In the genomic region with DNA sequence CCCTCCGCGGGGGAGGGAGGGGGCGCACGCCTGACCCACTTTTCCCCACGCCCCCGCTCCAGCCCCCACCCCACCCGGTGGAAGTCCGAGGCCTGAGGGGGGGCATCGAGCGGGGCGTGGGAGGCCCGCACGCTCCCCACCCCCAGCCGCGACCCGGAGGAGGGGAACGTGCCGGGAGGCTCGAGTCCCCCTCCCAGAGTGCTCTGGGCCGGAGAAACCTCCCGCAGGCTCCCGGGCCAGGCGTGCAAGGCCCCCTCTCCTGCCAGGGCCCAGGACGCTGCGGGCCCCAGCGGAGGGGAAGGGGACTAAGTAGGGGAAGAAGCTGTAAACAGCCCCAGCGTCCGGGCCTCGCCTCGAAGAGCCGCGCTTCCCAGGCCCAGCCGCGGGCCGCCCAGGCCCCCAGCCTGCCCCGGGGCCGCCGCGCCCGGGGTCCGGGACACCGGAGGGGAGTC, we compare ENCODE assay signal across 1 cellular context.
TF ChIP-seq lines count a peak whose summit lies in the region.

No MANE protein-coding gene starts in this region.

TF ChIP-seq in HEK293, 187 proteins besides CTCF, POLR2A, EP300 and RAD21 (continued from another document and continues in another):
- TF ChIP-seq GLIS1 (tag by site-specific recombination; IDR thresholded peaks at IDR 0.05) = peak; percentile 93
- TF ChIP-seq ZIC2 (tag by site-specific recombination; IDR thresholded peaks at IDR 0.05) = peak; percentile 59
- TF ChIP-seq KLF8 (tag by site-specific recombination; IDR thresholded peaks at IDR 0.05) = no peak
- TF ChIP-seq GLIS2 (tag by site-specific recombination; IDR thresholded peaks at IDR 0.05) = peak; percentile 94
- no peak for TF ChIP-seq SETDB1 (IDR thresholded peaks at IDR 0.05; ENCODE audit: insufficient read length, low read length)
- no peak for TF ChIP-seq ZNF148 (tag by site-specific recombination; IDR thresholded peaks at IDR 0.05; ENCODE audit: borderline replicate concordance)
- no peak for TF ChIP-seq ZNF221 (tag by site-specific recombination; IDR thresholded peaks at IDR 0.05; ENCODE audit: borderline replicate concordance)
- TF ChIP-seq ZNF747 (tag by site-specific recombination; IDR thresholded peaks at IDR 0.05) = no peak
- TF ChIP-seq ZNF571 (tag by site-specific recombination; IDR thresholded peaks at IDR 0.05) = no peak
- TF ChIP-seq SCRT2 (tag by site-specific recombination; IDR thresholded peaks at IDR 0.05) = no peak
- TF ChIP-seq, protein P1, sequence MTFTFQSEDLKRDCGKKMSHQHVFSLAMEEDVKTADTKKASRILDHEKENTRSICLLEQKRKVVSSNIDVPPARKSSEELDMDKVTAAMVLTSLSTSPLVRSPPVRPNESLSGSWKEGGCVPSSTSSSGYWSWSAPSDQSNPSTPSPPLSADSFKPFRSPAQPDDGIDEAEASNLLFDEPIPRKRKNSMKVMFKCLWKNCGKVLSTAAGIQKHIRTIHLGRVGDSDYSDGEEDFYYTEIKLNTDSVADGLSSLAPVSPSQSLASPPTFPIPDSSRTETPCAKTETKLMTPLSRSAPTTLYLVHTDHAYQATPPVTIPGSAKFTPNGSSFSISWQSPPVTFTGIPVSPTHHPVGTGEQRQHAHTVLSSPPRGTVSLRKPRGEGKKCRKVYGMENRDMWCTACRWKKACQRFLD (tag by site-specific recombination; IDR thresholded peaks at IDR 0.05) = no peak
- 0 out of 2 replicates have a peak, but pooled peaks have one; percentile 49 for TF ChIP-seq GLI4 (tag by site-specific recombination; IDR thresholded peaks at IDR 0.05)
- TF ChIP-seq ZNF248 (tag by site-specific recombination; IDR thresholded peaks at IDR 0.05) = no peak
- no peak for TF ChIP-seq TRIM28 (IDR thresholded peaks at IDR 0.05; ENCODE audit: borderline replicate concordance, low read length)
- no peak for TF ChIP-seq ZNF707 (tag by site-specific recombination; IDR thresholded peaks at IDR 0.05)
- TF ChIP-seq ZNF776 (tag by site-specific recombination; IDR thresholded peaks at IDR 0.05; ENCODE audit: borderline replicate concordance) = no peak
- TF ChIP-seq ZEB2 (tag by site-specific recombination; IDR thresholded peaks at IDR 0.05) = no peak
- peak; percentile 33; the same call in 1 of the 2 replicates for TF ChIP-seq MZF1 (tag by site-specific recombination; IDR thresholded peaks at IDR 0.05; ENCODE audit: borderline replicate concordance)
- TF ChIP-seq ZNF433 (tag by site-specific recombination; IDR thresholded peaks at IDR 0.05; ENCODE audit: low read depth) = no peak
- no peak for TF ChIP-seq REPIN1 (tag by site-specific recombination; IDR thresholded peaks at IDR 0.05; ENCODE audit: low read depth)
- no peak for TF ChIP-seq ZNF624 (tag by site-specific recombination; IDR thresholded peaks at IDR 0.05)
- no peak for TF ChIP-seq ZNF792 (tag by site-specific recombination; IDR thresholded peaks at IDR 0.05)
- TF ChIP-seq ZNF529 (tag by site-specific recombination; IDR thresholded peaks at IDR 0.05; ENCODE audit: insufficient replicate concordance) = no peak
- no peak for TF ChIP-seq ZNF501 (tag by site-specific recombination; IDR thresholded peaks at IDR 0.05)
- no peak for TF ChIP-seq HOXA7 (CRISPR knock-in tag; IDR thresholded peaks at IDR 0.05; ENCODE audit: borderline replicate concordance)
- no peak for TF ChIP-seq ZNF777 (tag by site-specific recombination; IDR thresholded peaks at IDR 0.05; ENCODE audit: borderline replicate concordance)
- no peak for TF ChIP-seq ZBTB21 (tag by site-specific recombination; IDR thresholded peaks at IDR 0.05)
- TF ChIP-seq, protein P2, sequence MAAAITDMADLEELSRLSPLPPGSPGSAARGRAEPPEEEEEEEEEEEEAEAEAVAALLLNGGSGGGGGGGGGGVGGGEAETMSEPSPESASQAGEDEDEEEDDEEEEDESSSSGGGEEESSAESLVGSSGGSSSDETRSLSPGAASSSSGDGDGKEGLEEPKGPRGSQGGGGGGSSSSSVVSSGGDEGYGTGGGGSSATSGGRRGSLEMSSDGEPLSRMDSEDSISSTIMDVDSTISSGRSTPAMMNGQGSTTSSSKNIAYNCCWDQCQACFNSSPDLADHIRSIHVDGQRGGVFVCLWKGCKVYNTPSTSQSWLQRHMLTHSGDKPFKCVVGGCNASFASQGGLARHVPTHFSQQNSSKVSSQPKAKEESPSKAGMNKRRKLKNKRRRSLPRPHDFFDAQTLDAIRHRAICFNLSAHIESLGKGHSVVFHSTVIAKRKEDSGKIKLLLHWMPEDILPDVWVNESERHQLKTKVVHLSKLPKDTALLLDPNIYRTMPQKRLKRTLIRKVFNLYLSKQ (tag by site-specific recombination; IDR thresholded peaks at IDR 0.05; ENCODE audit: borderline replicate concordance) = no peak
- no peak for TF ChIP-seq ZNF558 (tag by site-specific recombination; IDR thresholded peaks at IDR 0.05)
- TF ChIP-seq KLF9 (tag by site-specific recombination; IDR thresholded peaks at IDR 0.05; ENCODE audit: low read depth) = no peak; the same call in none of the 2 replicates
- 0 out of 2 replicates have a peak, but pooled peaks have one; percentile 8 for TF ChIP-seq WT1 (tag by site-specific recombination; IDR thresholded peaks at IDR 0.05)
- TF ChIP-seq ZFP41 (tag by site-specific recombination; IDR thresholded peaks at IDR 0.05; ENCODE audit: borderline replicate concordance) = no peak
- TF ChIP-seq ZNF76 (tag by site-specific recombination; IDR thresholded peaks at IDR 0.05; ENCODE audit: borderline replicate concordance, low read depth) = peak; percentile 84
- no peak for TF ChIP-seq ZXDB (tag by site-specific recombination; IDR thresholded peaks at IDR 0.05)
- TF ChIP-seq ZNF521 (tag by site-specific recombination; IDR thresholded peaks at IDR 0.05) = no peak
- TF ChIP-seq ZNF449 (tag by site-specific recombination; IDR thresholded peaks at IDR 0.05) = no peak
- TF ChIP-seq ZNF10 (tag by site-specific recombination; IDR thresholded peaks at IDR 0.05) = no peak
- TF ChIP-seq ZNF140 (tag by site-specific recombination; IDR thresholded peaks at IDR 0.05) = no peak
- TF ChIP-seq, protein P3, sequence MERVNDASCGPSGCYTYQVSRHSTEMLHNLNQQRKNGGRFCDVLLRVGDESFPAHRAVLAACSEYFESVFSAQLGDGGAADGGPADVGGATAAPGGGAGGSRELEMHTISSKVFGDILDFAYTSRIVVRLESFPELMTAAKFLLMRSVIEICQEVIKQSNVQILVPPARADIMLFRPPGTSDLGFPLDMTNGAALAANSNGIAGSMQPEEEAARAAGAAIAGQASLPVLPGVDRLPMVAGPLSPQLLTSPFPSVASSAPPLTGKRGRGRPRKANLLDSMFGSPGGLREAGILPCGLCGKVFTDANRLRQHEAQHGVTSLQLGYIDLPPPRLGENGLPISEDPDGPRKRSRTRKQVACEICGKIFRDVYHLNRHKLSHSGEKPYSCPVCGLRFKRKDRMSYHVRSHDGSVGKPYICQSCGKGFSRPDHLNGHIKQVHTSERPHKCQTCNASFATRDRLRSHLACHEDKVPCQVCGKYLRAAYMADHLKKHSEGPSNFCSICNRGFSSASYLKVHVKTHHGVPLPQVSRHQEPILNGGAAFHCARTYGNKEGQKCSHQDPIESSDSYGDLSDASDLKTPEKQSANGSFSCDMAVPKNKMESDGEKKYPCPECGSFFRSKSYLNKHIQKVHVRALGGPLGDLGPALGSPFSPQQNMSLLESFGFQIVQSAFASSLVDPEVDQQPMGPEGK (tag by site-specific recombination; IDR thresholded peaks at IDR 0.05) = peak; percentile 80
- TF ChIP-seq ZBTB20 (tag by site-specific recombination; IDR thresholded peaks at IDR 0.05) = peak; percentile 62
- no peak for TF ChIP-seq ZNF26 (tag by site-specific recombination; IDR thresholded peaks at IDR 0.05)
- no peak for TF ChIP-seq PRDM6 (tag by site-specific recombination; IDR thresholded peaks at IDR 0.05)
- no peak for TF ChIP-seq ZNF223 (tag by site-specific recombination; IDR thresholded peaks at IDR 0.05)
- TF ChIP-seq, protein P4, sequence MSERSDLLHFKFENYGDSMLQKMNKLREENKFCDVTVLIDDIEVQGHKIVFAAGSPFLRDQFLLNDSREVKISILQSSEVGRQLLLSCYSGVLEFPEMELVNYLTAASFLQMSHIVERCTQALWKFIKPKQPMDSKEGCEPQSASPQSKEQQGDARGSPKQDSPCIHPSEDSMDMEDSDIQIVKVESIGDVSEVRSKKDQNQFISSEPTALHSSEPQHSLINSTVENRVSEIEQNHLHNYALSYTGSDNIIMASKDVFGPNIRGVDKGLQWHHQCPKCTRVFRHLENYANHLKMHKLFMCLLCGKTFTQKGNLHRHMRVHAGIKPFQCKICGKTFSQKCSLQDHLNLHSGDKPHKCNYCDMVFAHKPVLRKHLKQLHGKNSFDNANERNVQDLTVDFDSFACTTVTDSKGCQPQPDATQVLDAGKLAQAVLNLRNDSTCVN (tag by site-specific recombination; optimal IDR thresholded peaks at IDR 0.05) = no peak
- no peak for TF ChIP-seq ZSCAN30 (tag by site-specific recombination; IDR thresholded peaks at IDR 0.05)
- peak; percentile 89 for TF ChIP-seq ZNF398 (tag by site-specific recombination; IDR thresholded peaks at IDR 0.05)
- no peak for TF ChIP-seq OVOL3 (tag by site-specific recombination; IDR thresholded peaks at IDR 0.05)
- no peak for TF ChIP-seq ZNF2 (tag by site-specific recombination; IDR thresholded peaks at IDR 0.05)
- no peak for TF ChIP-seq ZNF423 (tag by site-specific recombination; IDR thresholded peaks at IDR 0.05)
- TF ChIP-seq ZNF785 (tag by site-specific recombination; IDR thresholded peaks at IDR 0.05) = no peak
- no peak for TF ChIP-seq ZNF155 (tag by site-specific recombination; IDR thresholded peaks at IDR 0.05)
- no peak for TF ChIP-seq ZNF560 (tag by site-specific recombination; IDR thresholded peaks at IDR 0.05; ENCODE audit: borderline replicate concordance)
